12 cellular contexts compared by ENCODE assay signal in genomic region chr9:95058795-95059386, GRCh38.
A peak's percentile ranks its signal among the peaks of the same experiment; 100 is the strongest.
DNase-seq lines count a peak whose midpoint lies in the region; ATAC-seq, FAIRE-seq and TF ChIP-seq lines count a peak whose summit lies in the region.
"Had no signal": no experiment of that assay in that cellular context is flagged by ENCODE, and none has a peak within 500 bp of the region (broad histone marks: within the 10 kb centered on the region; RNA-seq: fewer than 3 reads in every experiment).

No MANE protein-coding gene starts in this region.

- TF ChIP-seq CTCF in WTC11 (IDR thresholded peaks at IDR 0.05) (no peak), kidney (IDR thresholded peaks at IDR 0.05; ENCODE audit: borderline replicate concordance, extremely low read depth, insufficient read depth) (no peak), PC-9 (conservative IDR thresholded peaks at IDR 0.05) (no peak)

- H3K4me3 ChIP-seq in kidney (ENCODE audit: low read length in 2 of 2) (no peak overlapping the region), skeletal muscle tissue (ENCODE audit: low read length in 3 of 3) (peak overlapping the region; percentile 16 to 41 (median 19)), PC-9 (no peak overlapping the region)

- no peaks in the 10 kb centered on the region for H3K9me2 ChIP-seq in PC-9 (ENCODE audit: insufficient read depth)

- no peaks in the 10 kb centered on the region for H3K27me3 Mint-ChIP-seq in WTC11 (ENCODE audit: low read depth)
- H3K27me3 Mint-ChIP-seq: CD4-positive, CD25-positive, alpha-beta regulatory T cell had no signal

- POLR2A ChIA-PET in WTC11 (lab: Charles Lee) (no interaction called here), PC-9 (lab: Charles Lee; ENCODE audit: unreplicated experiment) (no interaction called here)

- no TSS peak for BruUV-seq in PC-9 (replicated peaks; lab: Mats Ljungman, UMichigan)

- no peak overlapping the region for H2AFZ ChIP-seq in PC-9

- no peak overlapping the region for H3K4me2 ChIP-seq in PC-9

- peaks cover 87% of the 10 kb centered on the region for H4K20me1 ChIP-seq in PC-9 (ENCODE audit: insufficient read depth)

- H3K9ac ChIP-seq in kidney (ENCODE audit: low read length in 2 of 2), result peak overlapping the region; percentile 33 to 74
- peak overlapping the region; percentile 24 to 77 (median 47) for H3K9ac ChIP-seq in skeletal muscle tissue (ENCODE audit: low read depth in 1 of 3, low read length in 3 of 3)

- H3F3A ChIP-seq in PC-9 (ENCODE audit: insufficient read depth, low read depth), result peaks cover 29% of the 10 kb centered on the region

- H3K27ac ChIP-seq in kidney (ENCODE audit: low read depth in 2 of 2, low read length in 2 of 2) (peak overlapping the region; percentile 18 to 23), skeletal muscle tissue (ENCODE audit: low read depth, low read length) (peak overlapping the region; percentile 89), PC-9 (no peak overlapping the region)

- H3K4me1 ChIP-seq in kidney (ENCODE audit: control insufficient read depth in 1 of 2, insufficient read depth in 1 of 2, low read depth in 1 of 2, low read length in 2 of 2) (peaks cover 38 to 52% of the 10 kb centered on the region in 2 donors), skeletal muscle tissue (ENCODE audit: control insufficient read depth in 3 of 3, insufficient read depth in 3 of 3, low read length in 3 of 3) (peaks cover 84 to 98% (median 96%) of the 10 kb centered on the region in 3 donors), PC-9 (replicated peaks; ENCODE audit: insufficient read depth) (no peaks in the 10 kb centered on the region)

- peak; percentile 11 for DNase-seq in HCEC 1CT
- no peak for DNase-seq in WTC11 (ENCODE audit: low spot score)
- no peak for DNase-seq in kidney
- DNase-seq in SK-N-DZ (ENCODE audit: low spot score), result no peak
- no peak for DNase-seq in PC-9
- no peak for DNase-seq in retina
- DNase-seq: CD4-positive, CD25-positive, alpha-beta regulatory T cell; NCI-H2081; T1000 had no signal

- H3K27me3 ChIP-seq in skeletal muscle tissue (ENCODE audit: control insufficient read depth in 3 of 3, insufficient read depth in 3 of 3, low read length in 3 of 3), result no peaks in the 10 kb centered on the region
- no peaks in the 10 kb centered on the region for H3K27me3 ChIP-seq in PC-9 (ENCODE audit: insufficient read depth, low read depth)

- no peak overlapping the region for H3K4me3 Mint-ChIP-seq in WTC11
- H3K4me3 Mint-ChIP-seq: CD4-positive, CD25-positive, alpha-beta regulatory T cell had no signal

- FAIRE-seq in kidney (lab: Jason Lieb, UNC), result no peak
- FAIRE-seq: keratinocyte had no signal

- H3K27ac Mint-ChIP-seq in WTC11, result peak overlapping the region; percentile 68; the same call in 1 of the 2 replicates

- CTCF ChIA-PET in WTC11 (lab: Charles Lee), result interaction anchor here (2.9 kb wide), 1 partner anchor 69 kb away, joined by 13 read pairs; no protein-coding TSS in a partner anchor
- CTCF ChIA-PET in PC-9 (lab: Charles Lee), result no interaction called here

- H3K9me3 ChIP-seq in kidney (ENCODE audit: control insufficient read depth in 1 of 2, low read length in 2 of 2), result no peaks in the 10 kb centered on the region
- no peaks in the 10 kb centered on the region for H3K9me3 ChIP-seq in skeletal muscle tissue (ENCODE audit: control insufficient read depth in 3 of 3, low read length in 3 of 3)
- no peaks in the 10 kb centered on the region for H3K9me3 ChIP-seq in PC-9 (ENCODE audit: insufficient read depth, low read depth)

- intact Hi-C loops in kidney (cut with DNase I), result no loop called here
- intact Hi-C loops in PC-9 (cut with micrococcal nuclease; ENCODE audit: unreplicated experiment), result no loop called here

- peaks cover 100% of the 10 kb centered on the region for H3K79me2 ChIP-seq in PC-9 (ENCODE audit: low read depth)

- no peaks in the 10 kb centered on the region for H3K36me3 Mint-ChIP-seq in WTC11

- ATAC-seq in WTC11, result no peak
- no peak for ATAC-seq in GM21515 (IDR thresholded peaks at IDR 0.05; ENCODE audit: unreplicated experiment)

- H3K36me3 ChIP-seq in kidney (ENCODE audit: control insufficient read depth in 1 of 2, insufficient read depth in 2 of 2, low read length in 2 of 2) (peaks cover 16 to 24% of the 10 kb centered on the region in 2 donors), skeletal muscle tissue (ENCODE audit: control insufficient read depth in 3 of 3, insufficient read depth in 3 of 3, low read length in 3 of 3) (peaks cover 11 to 21% (median 18%) of the 10 kb centered on the region in 3 donors), PC-9 (ENCODE audit: low read depth) (peaks cover 36% of the 10 kb centered on the region)

- H3K4me1 Mint-ChIP-seq in WTC11, result peaks cover 46% of the 10 kb centered on the region
- H3K4me1 Mint-ChIP-seq: CD4-positive, CD25-positive, alpha-beta regulatory T cell had no signal

- H3K9me3 Mint-ChIP-seq in WTC11, result no peaks in the 10 kb centered on the region
- H3K9me3 Mint-ChIP-seq: CD4-positive, CD25-positive, alpha-beta regulatory T cell had no signal

TF ChIP-seq in WTC11, 78 proteins besides CTCF, POLR2A, EP300 and RAD21 (continues in another document):
- TF ChIP-seq ZNF232 (CRISPR knock-in tag; IDR thresholded peaks at IDR 0.05) (no peak), NR2C2 (CRISPR knock-in tag; IDR thresholded peaks at IDR 0.05) (no peak), NR1H2 (CRISPR knock-in tag; IDR thresholded peaks at IDR 0.05) (no peak), STAT6 (CRISPR knock-in tag; conservative IDR thresholded peaks at IDR 0.05; ENCODE audit: low read depth) (no peak), ATF6 (CRISPR knock-in tag; IDR thresholded peaks at IDR 0.05) (no peak), ZNF396 (CRISPR knock-in tag; IDR thresholded peaks at IDR 0.05; ENCODE audit: borderline replicate concordance) (no peak), ZNF425 (CRISPR knock-in tag; conservative IDR thresholded peaks at IDR 0.05) (no peak), USF1 (CRISPR knock-in tag; IDR thresholded peaks at IDR 0.05) (no peak), MYBL2 (CRISPR knock-in tag; IDR thresholded peaks at IDR 0.05) (no peak), GRHL2 (CRISPR knock-in tag; IDR thresholded peaks at IDR 0.05; ENCODE audit: insufficient replicate concordance, severe bottlenecking) (no peak), SP1 (CRISPR knock-in tag; conservative IDR thresholded peaks at IDR 0.05) (no peak)

Comparison
In these comparisons a context has a peak if more than half of its experiments do, and no peak if none do; other contexts are left out.
1. H3K4me3 ChIP-seq: peak in skeletal muscle tissue (3 of 3); none in kidney (0 of 2) and PC-9 (single experiment).